Comparison of ENCODE assay signal across 8 cellular contexts in the genomic region with DNA sequence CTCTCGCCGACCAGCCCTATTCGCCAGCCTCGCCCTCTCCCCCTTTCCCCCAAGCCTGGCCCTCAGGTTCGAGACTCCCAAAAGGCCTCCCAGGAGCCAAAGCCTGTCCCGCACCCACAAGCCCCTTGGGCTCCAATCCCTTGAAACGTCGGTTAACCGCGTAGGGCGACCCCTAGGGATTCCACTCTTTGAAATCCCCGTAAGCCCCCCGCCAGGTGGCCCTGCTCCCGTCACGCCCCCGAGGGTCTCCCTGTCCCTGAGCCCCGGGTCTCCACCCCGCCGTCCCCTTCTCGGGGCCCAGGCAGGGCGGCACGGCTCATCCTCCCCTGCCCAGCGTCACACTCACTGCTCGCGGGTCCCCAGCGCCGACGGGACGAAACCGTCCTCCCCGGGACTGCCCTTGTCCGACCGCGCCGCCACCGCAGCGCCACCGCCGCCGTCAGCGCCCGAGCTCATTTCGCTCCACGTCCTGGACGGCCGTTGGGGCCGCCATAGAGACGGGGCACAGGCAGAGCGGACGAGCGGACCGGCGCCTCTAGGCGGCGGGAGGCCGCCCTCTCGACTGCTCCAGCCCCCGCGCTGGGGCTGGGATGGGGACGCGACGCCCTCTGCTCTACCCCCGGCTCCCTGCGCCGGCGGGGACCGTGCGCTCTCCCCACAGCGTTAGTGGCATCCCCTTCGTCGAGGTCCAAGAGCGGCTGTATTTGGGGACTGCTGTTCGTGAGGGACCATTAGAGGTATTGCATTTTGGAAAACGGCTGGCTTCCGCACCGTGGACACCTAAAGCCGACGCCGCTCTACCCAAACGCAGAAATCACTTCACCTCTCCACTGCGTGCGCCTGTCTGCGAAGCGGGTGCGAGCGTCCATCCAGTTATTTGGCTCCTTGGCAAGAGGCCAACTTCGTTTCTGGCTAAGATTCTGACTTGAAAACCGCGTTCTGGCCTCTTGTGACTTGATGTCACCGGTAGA.
DNase-seq lines count a peak whose midpoint lies in the region; ATAC-seq lines count a peak whose summit lies in the region.

Gene EEF1AKMT2, minus strand, starts transcription at position 510 of the 971 bp plus-strand sequence. Its CDS starts 54 bp downstream, at position 456.

- H3K4me3 ChIP-seq in HUES6 (ENCODE audit: low read depth, low read length) (peak within 1 kb of the TSS; percentile 98), mucosa of rectum (ENCODE audit: low read length in 2 of 2) (peak within 1 kb of the TSS; percentile 81 to 84)

- no peaks in the 10 kb centered on the region; the same call in 1 of the 2 replicates for H3K4me1 ChIP-seq in HUES6 (ENCODE audit: control insufficient read depth, insufficient read depth, low read length)
- peaks cover 0 to 2% of the 10 kb centered on the region in 2 donors for H3K4me1 ChIP-seq in mucosa of rectum (ENCODE audit: control insufficient read depth in 2 of 2, insufficient read depth in 2 of 2, low read length in 2 of 2)

- ATAC-seq in GM21447 (IDR thresholded peaks at IDR 0.05; ENCODE audit: unreplicated experiment), result peak; percentile 83

- DNase-seq in DMS 273 treated with DMSO at 0.1 percent for 48 hours (lab: John Stamatoyannopoulos, UW) (peak; percentile 48), OCI-M1 (lab: John Stamatoyannopoulos, UW) (peak; percentile 96), activated T-cell treated with anti-CD3 and anti-CD28 coated beads for 24 hours (ENCODE audit: low read depth) (peak; percentile 82), epithelial cell of prostate (ENCODE audit: low read depth, low spot score) (peak; percentile 18)
- peak; percentile 87 for DNase-seq in stimulated activated CD8-positive, alpha-beta memory T cell treated with anti-CD3 and anti-CD28 coated beads, Interleukin-4, amount 100 ng/mL, for 48 hours

- H3K27me3 ChIP-seq in HUES6 (ENCODE audit: control insufficient read depth, insufficient read depth, low read length) (no peaks in the 10 kb centered on the region), mucosa of rectum (ENCODE audit: control insufficient read depth in 2 of 2, insufficient read depth in 2 of 2, low read length in 2 of 2) (no peaks in the 10 kb centered on the region)

- H3K9me3 ChIP-seq in HUES6 (ENCODE audit: control insufficient read depth, insufficient read depth, low read depth, low read length) (no peaks in the 10 kb centered on the region), mucosa of rectum (ENCODE audit: control insufficient read depth in 2 of 2, low read length in 2 of 2) (no peaks in the 10 kb centered on the region)

- H3K36me3 ChIP-seq in HUES6 (ENCODE audit: control insufficient read depth, insufficient read depth, low read length) (peaks cover 24% of the 10 kb centered on the region), mucosa of rectum (ENCODE audit: control insufficient read depth in 2 of 2, insufficient read depth in 2 of 2, low read length in 2 of 2) (peaks cover 0 to 7% of the 10 kb centered on the region in 2 donors)

- H3K27ac ChIP-seq in HUES6 (ENCODE audit: low read depth, low read length), result peak within 1 kb of the TSS; percentile 93
- H3K27ac ChIP-seq in epithelial cell of prostate, result peak within 1 kb of the TSS; percentile 55
- H3K27ac ChIP-seq in mucosa of rectum (ENCODE audit: low read depth in 2 of 2, low read length in 2 of 2), result peak within 1 kb of the TSS; percentile 89 to 90

- H3K9ac ChIP-seq in HUES6 (ENCODE audit: low read length), result peak within 1 kb of the TSS; percentile 95
- H3K9ac ChIP-seq in mucosa of rectum (ENCODE audit: low read depth in 1 of 2, low read length in 2 of 2), result peak within 1 kb of the TSS; percentile 88 to 92

Comparison
In these comparisons a context has a peak if more than half of its experiments do, and no peak if none do; other contexts are left out.
1. Peak in every context shown above with its lines: DNase-seq, ATAC-seq, H3K4me3 ChIP-seq and H3K27ac ChIP-seq.
2. DNase-seq: peak in every context shown above with its lines; median percentile 96 in OCI-M1; 87 in stimulated activated CD8-positive, alpha-beta memory T cell treated with anti-CD3 and anti-CD28 coated beads, Interleukin-4, amount 100 ng/mL, for 48 hours; 82 in activated T-cell treated with anti-CD3 and anti-CD28 coated beads for 24 hours; 48 in DMS 273 treated with DMSO at 0.1 percent for 48 hours; 18 in epithelial cell of prostate.